Comparison of ENCODE assay signal across 9 cellular contexts in the genomic region with DNA sequence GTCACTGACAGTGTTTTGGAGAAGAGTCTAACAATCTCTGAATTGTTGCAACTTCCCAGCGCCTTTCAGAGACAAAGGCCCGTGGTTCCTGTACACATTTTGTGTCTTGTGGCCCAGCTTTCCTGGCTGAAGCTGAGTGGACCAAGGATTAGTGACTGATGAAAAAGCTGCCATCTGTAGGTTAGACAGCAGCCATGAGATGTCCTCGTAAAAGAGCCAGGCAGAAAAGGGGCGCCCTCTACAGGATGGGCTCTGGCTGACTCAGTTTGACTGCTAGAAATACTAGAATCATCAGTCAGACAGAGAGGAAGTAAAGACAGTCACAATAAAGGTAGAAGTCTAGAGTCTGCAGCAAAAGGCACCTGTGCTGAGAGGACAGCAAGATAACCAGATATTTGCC. TPM values are rescaled to one million over a fixed set of nuclear protein-coding genes. Genes with fewer than 3 reads are reported as not detected.
DNase-seq lines count a peak whose midpoint lies in the region; ATAC-seq, FAIRE-seq and TF ChIP-seq lines count a peak whose summit lies in the region.
"Had no signal": no experiment of that assay in that cellular context is flagged by ENCODE, and none has a peak within 500 bp of the region (broad histone marks: within the 10 kb centered on the region; RNA-seq: fewer than 3 reads in every experiment).

No MANE protein-coding gene starts in this region.

- no peak for TF ChIP-seq EP300 in H1 (IDR thresholded peaks at IDR 0.05; ENCODE audit: borderline replicate concordance in 1 of 2, low read depth in 2 of 2, low read length in 2 of 2)

- H3K79me2 ChIP-seq in H1 (ENCODE audit: control insufficient read depth in 1 of 2, insufficient read depth in 2 of 2, low read length in 2 of 2), result no peaks in the 10 kb centered on the region

- 43% methylated on average over 4 of the region's 4 CpGs; no CpG with 5 or more reads in 1 of the 2 experiments for WGBS in H1 (ENCODE audit: extremely low coverage in 1 of 2, insufficient coverage in 1 of 2, insufficient read length in 1 of 2, insufficient replicate concordance in 2 of 2, low coverage in 1 of 2, low lambda C conversion rate in 2 of 2, missing lambda C conversion rate in 1 of 2), 2 experiments

- H3K9me3 Mint-ChIP-seq in natural killer cell treated with Interleukin-12 subunit alpha and Interleukin-12 subunit beta and Interleukin-15 and Interleukin-18, amount 100 ng/mL, for 72 hours, result no peaks in the 10 kb centered on the region

- peak; percentile 53 to 78 for ATAC-seq in natural killer cell treated with Interleukin-12 subunit alpha and Interleukin-12 subunit beta and Interleukin-15 and Interleukin-18, amount 100 ng/mL, for 72 hours
- ATAC-seq in HG03354 (IDR thresholded peaks at IDR 0.05; ENCODE audit: poor library complexity, severe bottlenecking, unreplicated experiment), result no peak
- ATAC-seq in HG02588 (IDR thresholded peaks at IDR 0.05; ENCODE audit: unreplicated experiment), result no peak

- no peak overlapping the region for H2BK15ac ChIP-seq in H1 (ENCODE audit: low read length)

- no peaks in the 10 kb centered on the region for H3K36me3 Mint-ChIP-seq in natural killer cell treated with Interleukin-12 subunit alpha and Interleukin-12 subunit beta and Interleukin-15 and Interleukin-18, amount 100 ng/mL, for 72 hours

- POLR2A ChIA-PET in H1 (lab: Charles Lee; ENCODE audit: partially characterized antibody), result interaction anchor here (1.5 to 2.1 kb wide), 2 partner anchors 27 to 323 kb away, joined by 3 to 7 read pairs; a partner anchor contains a TSS

- no peak overlapping the region for H3K18ac ChIP-seq in H1 (ENCODE audit: extremely low read depth, low read length)

- TF ChIP-seq CTCF in WI38 (IDR thresholded peaks at IDR 0.05; ENCODE audit: low read depth, low read length) (peak; percentile 42; the same call in 1 of the 2 replicates), H1 (IDR thresholded peaks at IDR 0.05; ENCODE audit: control extremely low read depth in 1 of 3, insufficient read depth in 1 of 3, low read depth in 1 of 3, low read length in 3 of 3) (peak; percentile 71 to 98 (median 94))

- no peaks in the 10 kb centered on the region for H3K79me1 ChIP-seq in H1 (ENCODE audit: low read depth, low read length)

- H2BK5ac ChIP-seq in H1 (ENCODE audit: low read depth, low read length), result no peak overlapping the region

- H3K4me3 ChIP-seq in WI38 (ENCODE audit: low read depth, low read length) (no peak overlapping the region), H1 (ENCODE audit: extremely low read depth in 1 of 4, insufficient read depth in 2 of 4, low read depth in 3 of 4, low read length in 4 of 4) (no peak overlapping the region)

- no peaks in the 10 kb centered on the region for H3K23me2 ChIP-seq in H1 (ENCODE audit: low read depth, low read length)

- H3K23ac ChIP-seq in H1 (ENCODE audit: insufficient read length), result no peak overlapping the region

- TF ChIP-seq RAD21 in H1 (IDR thresholded peaks at IDR 0.05 in 1 of 2, conservative IDR thresholded peaks at IDR 0.05 in 1 of 2; ENCODE audit: low read depth in 2 of 2, low read length in 2 of 2), result peak; percentile 71 to 79

- TF ChIP-seq POLR2A in H1 (IDR thresholded peaks at IDR 0.05; ENCODE audit: control extremely low read depth in 1 of 2, low read depth in 2 of 2, low read length in 2 of 2), result no peak

- H2BK120ac ChIP-seq in H1 (replicated peaks; ENCODE audit: low read depth, low read length), result no peak overlapping the region

- H3K4ac ChIP-seq in H1 (replicated peaks; ENCODE audit: insufficient read length, low read depth, low read length), result no peak overlapping the region

- H3K4me1 ChIP-seq in H1 (replicated peaks in 1 of 4; ENCODE audit: control insufficient read depth in 3 of 4, insufficient read depth in 4 of 4, low read length in 3 of 4), result peaks cover 0 to 3% (median 0%) of the 10 kb centered on the region in 4 experiments; a peak in 1 of 7 replicates

- H3K14ac ChIP-seq in H1 (ENCODE audit: insufficient read length), result no peak overlapping the region

- H2BK20ac ChIP-seq in H1 (ENCODE audit: low read length), result no peak overlapping the region

- H3K9ac ChIP-seq in H1 (replicated peaks in 1 of 4; ENCODE audit: extremely low read depth in 1 of 4, low read depth in 3 of 4, low read length in 3 of 4), result no peak overlapping the region

- no peaks in the 10 kb centered on the region for H3K27me3 ChIP-seq in H1 (replicated peaks in 1 of 4; ENCODE audit: control insufficient read depth in 3 of 4, extremely low read depth in 1 of 4, insufficient read depth in 3 of 4, low read length in 3 of 4)

- no peak overlapping the region for H2AK5ac ChIP-seq in H1 (ENCODE audit: low read depth, low read length)

- H4K20me1 ChIP-seq in H1 (replicated peaks in 1 of 2; ENCODE audit: control insufficient read depth in 1 of 2, insufficient read depth in 2 of 2, low read length in 2 of 2), result no peaks in the 10 kb centered on the region

- peaks cover 0 to 3% of the 10 kb centered on the region in 2 donors for H3K4me1 Mint-ChIP-seq in natural killer cell treated with Interleukin-12 subunit alpha and Interleukin-12 subunit beta and Interleukin-15 and Interleukin-18, amount 100 ng/mL, for 72 hours (ENCODE audit: low read depth in 2 of 2)

- no peak overlapping the region for H3K56ac ChIP-seq in H1 (replicated peaks; ENCODE audit: insufficient read length, low read depth, low read length)

- no peak overlapping the region for H3K4me3 Mint-ChIP-seq in natural killer cell treated with Interleukin-12 subunit alpha and Interleukin-12 subunit beta and Interleukin-15 and Interleukin-18, amount 100 ng/mL, for 72 hours

- no peak overlapping the region for H3K4me2 ChIP-seq in H1 (ENCODE audit: insufficient read depth in 1 of 2, low read depth in 2 of 2, low read length in 2 of 2)

- no peaks in the 10 kb centered on the region for H3K9me3 ChIP-seq in H1 (ENCODE audit: insufficient read depth in 2 of 2, low read depth in 1 of 2, low read length in 1 of 2)

- CTCF ChIA-PET in H1 (lab: Charles Lee; ENCODE audit: partially characterized antibody), result interaction anchor here (0.6 to 4.9 kb wide), 15 partner anchors 10 to 1321 kb away, joined by 3 to 43 read pairs (median 5); no protein-coding TSS in a partner anchor

- no peak overlapping the region for H3K27ac Mint-ChIP-seq in natural killer cell treated with Interleukin-12 subunit alpha and Interleukin-12 subunit beta and Interleukin-15 and Interleukin-18, amount 100 ng/mL, for 72 hours

- no peak overlapping the region; the same call in 1 of the 2 replicates for H2AFZ ChIP-seq in H1 (ENCODE audit: low read length)

- peak; percentile 88 for FAIRE-seq in H1 (lab: Jason Lieb, UNC)
- FAIRE-seq: TTC549 had no signal

- no peak overlapping the region for H4K8ac ChIP-seq in H1 (ENCODE audit: extremely low read depth, insufficient read depth, low read length)

- no peak overlapping the region for H4K5ac ChIP-seq in H1 (ENCODE audit: insufficient read length, low read depth, low read length)

- H3K36me3 ChIP-seq in H1 (ENCODE audit: control insufficient read depth in 2 of 4, insufficient read depth in 4 of 4, low read length in 3 of 4), result no peaks in the 10 kb centered on the region

- peaks cover 0 to 8% of the 10 kb centered on the region in 2 donors for H3K27me3 Mint-ChIP-seq in natural killer cell treated with Interleukin-12 subunit alpha and Interleukin-12 subunit beta and Interleukin-15 and Interleukin-18, amount 100 ng/mL, for 72 hours

- no peak overlapping the region for H3K27ac ChIP-seq in H1 (ENCODE audit: low read depth, low read length)

- no peak overlapping the region for H2BK12ac ChIP-seq in H1 (ENCODE audit: low read depth, low read length)

- peak; percentile 55 for DNase-seq in EH (ENCODE audit: low read depth)
- peak; percentile 62 for DNase-seq in M059J (ENCODE audit: low read depth)
- DNase-seq in H1 (ENCODE audit: low read depth in 1 of 2, low spot score in 2 of 2), result peak in 1 of 2 experiments; percentile 86
- no peak for DNase-seq in natural killer cell treated with Interleukin-12 subunit alpha and Interleukin-12 subunit beta and Interleukin-15 and Interleukin-18, amount 100 ng/mL, for 72 hours (ENCODE audit: low spot score)
- DNase-seq in NCI-H2081 treated with DMSO at 0.1 percent for 48 hours (lab: John Stamatoyannopoulos, UW), result no peak

- no peak overlapping the region for H4K91ac ChIP-seq in H1 (replicated peaks; ENCODE audit: insufficient read length, low read length)

TF ChIP-seq in H1, 55 proteins besides CTCF, POLR2A, EP300 and RAD21:
- peak; percentile 79 for TF ChIP-seq YY1 (IDR thresholded peaks at IDR 0.05; ENCODE audit: low read depth, low read length)
- no peak for TF ChIP-seq NANOG (IDR thresholded peaks at IDR 0.05; ENCODE audit: insufficient read depth, low read depth, low read length, poor library complexity, severe bottlenecking)

RNA-seq across cellular contexts. Expression of a gene that starts 26.5 kb away (rescaled TPM):
- 15.4 and 29.9 TPM in 2 replicates for total RNA-seq in M059J (2014; rRNA removed; shearing (Covaris generic))
- 27.5 and 29.6 TPM in 2 replicates for total RNA-seq in H1 (2021; fragmentation: NEBNext Ultra II Directional; extraction: Animal tissue kit (Norgen Biotek cat#: 25700))
- polyA plus RNA-seq in H1 (2011; rRNA removed), result 12.4 and 19.3 TPM in 2 replicates
- polyA plus RNA-seq in H1 (2011; cell fraction: cytosol; rRNA removed), result 15.7 TPM
- 22.9 TPM for polyA plus RNA-seq in H1 (2011; cell fraction: nucleus; rRNA removed)
- polyA plus RNA-seq in H1 (2012, experiment 1 of 2), result 10.0 to 16.9 TPM (median 14.7 TPM) in 4 replicates
- 0.98 TPM for polyA plus RNA-seq in H1 (2012, experiment 2 of 2)
- polyA plus RNA-seq in H1 (2013, experiment 1 of 2), result 10.2 TPM
- 10.8 TPM for polyA plus RNA-seq in H1 (2013, experiment 2 of 2)
- 79.8 and 117 TPM in 2 replicates for polyA minus RNA-seq in H1 (2011; rRNA and poly(A)+ RNA removed)
- 43.6 TPM for polyA minus RNA-seq in H1 (2011; cell fraction: cytosol; rRNA and poly(A)+ RNA removed)
- 113 TPM for polyA minus RNA-seq in H1 (2011; cell fraction: nucleus; rRNA and poly(A)+ RNA removed)
- 10 to 100 TPM; 34.6 to 45.1 TPM for total RNA-seq in natural killer cell treated with Interleukin-12 subunit alpha and Interleukin-12 subunit beta and Interleukin-15 and Interleukin-18, amount 100 ng/mL, for 72 hours

Comparison
In these comparisons a context has a peak if more than half of its experiments do, and no peak if none do; other contexts are left out.
1. DNase-seq: peak in EH (single experiment) and M059J (single experiment); none in natural killer cell treated with Interleukin-12 subunit alpha and Interleukin-12 subunit beta and Interleukin-15 and Interleukin-18, amount 100 ng/mL, for 72 hours (single experiment) and NCI-H2081 treated with DMSO at 0.1 percent for 48 hours (single experiment).
2. ATAC-seq: peak in natural killer cell treated with Interleukin-12 subunit alpha and Interleukin-12 subunit beta and Interleukin-15 and Interleukin-18, amount 100 ng/mL, for 72 hours (2 of 2); none in HG03354 (single experiment) and HG02588 (single experiment).